Comparison of ENCODE assay signal across 16 cellular contexts in the genomic region with DNA sequence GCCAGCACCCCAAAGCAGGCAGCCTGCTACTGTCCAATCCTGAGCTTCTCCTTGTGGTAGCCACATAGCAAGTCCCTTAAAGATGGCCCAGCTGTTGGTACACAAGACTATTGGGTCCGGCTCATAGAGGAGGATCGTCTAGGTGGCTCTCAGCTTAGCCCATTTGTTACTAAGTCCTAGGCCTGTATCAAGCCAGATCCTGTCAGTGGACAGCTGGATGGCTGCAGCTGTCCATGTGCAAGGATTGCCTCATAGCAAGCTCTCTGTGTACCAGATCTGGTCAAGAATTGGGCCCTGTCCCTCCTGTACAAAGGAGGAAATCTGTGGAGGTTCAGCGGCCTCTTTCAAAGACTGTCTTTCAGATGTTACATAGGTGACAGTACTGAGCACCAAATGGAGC. TPM values are rescaled to one million over a fixed set of nuclear protein-coding genes. Genes with fewer than 3 reads are reported as not detected.
DNase-seq lines count a peak whose midpoint lies in the region; ATAC-seq and TF ChIP-seq lines count a peak whose summit lies in the region.
"Had no signal": no experiment of that assay in that cellular context is flagged by ENCODE, and none has a peak within 500 bp of the region (broad histone marks: within the 10 kb centered on the region; RNA-seq: fewer than 3 reads in every experiment).

No MANE protein-coding gene starts in this region.

- DNase-seq in LHCN-M2 (ENCODE audit: low read depth): peak; percentile 20
- peak; percentile 57 for DNase-seq in myocyte (ENCODE audit: low read depth)
- peak; percentile 19 for DNase-seq in upper lobe of right lung
- DNase-seq: AML-193; Caco-2; Calu3; CD4-positive, alpha-beta T cell; CD8-positive, alpha-beta T cell; DMS79 treated with DMSO at 0.1 percent for 48 hours; GF-D8 had no signal

- ATAC-seq in upper lobe of right lung (peak; percentile 12), SK-N-SH treated with all-trans-retinoic acid at 6 μM for 48 hours (no peak), HG03108 (IDR thresholded peaks at IDR 0.05; ENCODE audit: unreplicated experiment) (no peak)
- ATAC-seq: A549; CD8-positive, alpha-beta T cell had no signal

- H3K27me3 ChIP-seq in upper lobe of right lung: no peaks in the 10 kb centered on the region
- H3K27me3 ChIP-seq: BLaER1 treated with 17β-estradiol and CSF1 and Interleukin-3, amounts not matched to agents 10 nM and 100 nM had no signal

- H3K4me3 ChIP-seq in upper lobe of right lung: no peak overlapping the region
- H3K4me3 ChIP-seq: A549; BLaER1 treated with 17β-estradiol and CSF1 and Interleukin-3, amounts not matched to agents 10 nM and 100 nM had no signal

- no peak overlapping the region for H3K27ac ChIP-seq in upper lobe of right lung
- H3K27ac ChIP-seq: 22Rv1; A549; BLaER1 treated with 17β-estradiol and CSF1 and Interleukin-3, amounts not matched to agents 10 nM and 100 nM; C4-2B had no signal

- H3K36me3 ChIP-seq in upper lobe of right lung: no peaks in the 10 kb centered on the region
- H3K36me3 ChIP-seq: BLaER1 treated with 17β-estradiol and CSF1 and Interleukin-3, amounts not matched to agents 10 nM and 100 nM had no signal

- intact Hi-C loops in upper lobe of right lung (cut with DNase I): no loop called here

- no peak for TF ChIP-seq CTCF in upper lobe of right lung (IDR thresholded peaks at IDR 0.05)

- H3K9me3 ChIP-seq in upper lobe of right lung: no peaks in the 10 kb centered on the region
- H3K9me3 ChIP-seq: A549; BLaER1 treated with 17β-estradiol and CSF1 and Interleukin-3, amounts not matched to agents 10 nM and 100 nM; Caco-2 had no signal

- no peaks in the 10 kb centered on the region for H3K4me1 ChIP-seq in upper lobe of right lung
- H3K4me1 ChIP-seq: A549; BLaER1 treated with 17β-estradiol and CSF1 and Interleukin-3, amounts not matched to agents 10 nM and 100 nM; Caco-2 had no signal

TF ChIP-seq in SK-N-SH treated with all-trans-retinoic acid at 6 μM for 48 hours, 23 proteins besides CTCF, POLR2A, EP300 and RAD21:
- TF ChIP-seq ZFP30 (CRISPR knock-in tag; IDR thresholded peaks at IDR 0.05) (no peak), POU6F1 (CRISPR knock-in tag; IDR thresholded peaks at IDR 0.05; ENCODE audit: borderline replicate concordance, low read depth) (no peak), CREB5 (CRISPR knock-in tag; IDR thresholded peaks at IDR 0.05; ENCODE audit: low read depth) (no peak), ESRRG (CRISPR knock-in tag; IDR thresholded peaks at IDR 0.05) (no peak), ARNTL (CRISPR knock-in tag; IDR thresholded peaks at IDR 0.05; ENCODE audit: borderline replicate concordance, low read depth) (no peak), ZFP3 (CRISPR knock-in tag; IDR thresholded peaks at IDR 0.05) (no peak), GLIS3 (CRISPR knock-in tag; IDR thresholded peaks at IDR 0.05) (no peak), PPARA (CRISPR knock-in tag; IDR thresholded peaks at IDR 0.05; ENCODE audit: borderline replicate concordance) (no peak), SNAI2 (CRISPR knock-in tag; IDR thresholded peaks at IDR 0.05) (no peak), ZNF70 (CRISPR knock-in tag; IDR thresholded peaks at IDR 0.05) (no peak), CSDC2 (CRISPR knock-in tag; IDR thresholded peaks at IDR 0.05) (no peak), TOX (CRISPR knock-in tag; IDR thresholded peaks at IDR 0.05; ENCODE audit: borderline replicate concordance) (no peak), TCF4 (CRISPR knock-in tag; IDR thresholded peaks at IDR 0.05; ENCODE audit: borderline replicate concordance) (no peak), ZNF565 (CRISPR knock-in tag; conservative IDR thresholded peaks at IDR 0.05; ENCODE audit: low read depth) (no peak), ZC3H10 (CRISPR knock-in tag; IDR thresholded peaks at IDR 0.05) (no peak), TSHZ2 (CRISPR knock-in tag; IDR thresholded peaks at IDR 0.05) (no peak), CSRNP3 (CRISPR knock-in tag; IDR thresholded peaks at IDR 0.05) (no peak), RARB (CRISPR knock-in tag; IDR thresholded peaks at IDR 0.05) (no peak), OSR1 (CRISPR knock-in tag; IDR thresholded peaks at IDR 0.05) (no peak)
- TF ChIP-seq, protein P1, sequence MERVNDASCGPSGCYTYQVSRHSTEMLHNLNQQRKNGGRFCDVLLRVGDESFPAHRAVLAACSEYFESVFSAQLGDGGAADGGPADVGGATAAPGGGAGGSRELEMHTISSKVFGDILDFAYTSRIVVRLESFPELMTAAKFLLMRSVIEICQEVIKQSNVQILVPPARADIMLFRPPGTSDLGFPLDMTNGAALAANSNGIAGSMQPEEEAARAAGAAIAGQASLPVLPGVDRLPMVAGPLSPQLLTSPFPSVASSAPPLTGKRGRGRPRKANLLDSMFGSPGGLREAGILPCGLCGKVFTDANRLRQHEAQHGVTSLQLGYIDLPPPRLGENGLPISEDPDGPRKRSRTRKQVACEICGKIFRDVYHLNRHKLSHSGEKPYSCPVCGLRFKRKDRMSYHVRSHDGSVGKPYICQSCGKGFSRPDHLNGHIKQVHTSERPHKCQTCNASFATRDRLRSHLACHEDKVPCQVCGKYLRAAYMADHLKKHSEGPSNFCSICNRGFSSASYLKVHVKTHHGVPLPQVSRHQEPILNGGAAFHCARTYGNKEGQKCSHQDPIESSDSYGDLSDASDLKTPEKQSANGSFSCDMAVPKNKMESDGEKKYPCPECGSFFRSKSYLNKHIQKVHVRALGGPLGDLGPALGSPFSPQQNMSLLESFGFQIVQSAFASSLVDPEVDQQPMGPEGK (CRISPR knock-in tag; IDR thresholded peaks at IDR 0.05; ENCODE audit: borderline replicate concordance): no peak

RNA-seq across cellular contexts. Expression of gene TMEM168, which starts 12.2 kb away (rescaled TPM):
- total RNA-seq in LHCN-M2 (2014; rRNA removed) (13.7 and 18.9 TPM in 2 replicates), myocyte (18.0 and 22.1 TPM in 2 replicates), upper lobe of right lung (26.3 TPM)
- 8.2 TPM for polyA plus RNA-seq in LHCN-M2 (2012)
- 14.8 TPM for polyA plus RNA-seq in myocyte (2012)
